In the genomic region with DNA sequence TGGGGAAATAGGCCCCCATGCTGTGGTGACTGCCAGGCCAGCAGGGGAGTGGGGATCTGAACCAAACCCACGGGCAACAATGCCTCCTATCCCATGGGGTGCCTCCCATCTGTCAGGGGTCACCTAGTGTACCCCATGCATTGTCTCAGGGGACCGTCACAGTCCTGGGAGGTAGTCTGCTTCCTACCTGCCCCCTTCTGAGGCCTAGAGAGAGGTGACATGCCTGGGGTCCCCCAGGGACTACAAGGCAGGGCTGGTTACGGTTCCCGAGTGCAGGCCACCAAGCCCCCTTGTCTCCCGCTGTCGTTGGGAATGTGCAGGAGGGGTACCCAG, we compare ENCODE assay signal across 19 cellular contexts. TPM values are rescaled to one million over a fixed set of nuclear protein-coding genes. Genes with fewer than 3 reads are reported as not detected.
A peak's percentile ranks its signal among the peaks of the same experiment; 100 is the strongest.
DNase-seq lines count a peak whose midpoint lies in the region; ATAC-seq, FAIRE-seq and TF ChIP-seq lines count a peak whose summit lies in the region.
"Had no signal": no experiment of that assay in that cellular context is flagged by ENCODE, and none has a peak within 500 bp of the region (broad histone marks: within the 10 kb centered on the region; RNA-seq: fewer than 3 reads in every experiment).

No MANE protein-coding gene starts in this region.

- H2AFZ ChIP-seq in endothelial cell of umbilical vein (ENCODE audit: low read depth, low read length) (no peak overlapping the region), PC-9 (no peak overlapping the region)

- H3K4me1 Mint-ChIP-seq in CD4-positive, CD25-positive, alpha-beta regulatory T cell = peaks cover 0 to 37% (median 10%) of the 10 kb centered on the region in 4 donors

- TF ChIP-seq POLR2A in endothelial cell of umbilical vein (IDR thresholded peaks at IDR 0.05; ENCODE audit: low read depth, low read length) = no peak

- DNase-seq in CD4-positive, CD25-positive, alpha-beta regulatory T cell = no peak
- DNase-seq in NT2/D1 (ENCODE audit: low read depth, low spot score) = no peak
- no peak for DNase-seq in endothelial cell of umbilical vein (ENCODE audit: low read depth, low spot score)
- peak; percentile 0 for DNase-seq in pons (ENCODE audit: low spot score)
- no peak for DNase-seq in PC-9
- no peak for DNase-seq in cerebellar nuclear complex (lab: John Stamatoyannopoulos, UW)
- DNase-seq in NCI-H226 = no peak
- DNase-seq: HCEC 1CT; kidney; NCI-H1417; NCI-H526 treated with DMSO at 0.1 percent for 48 hours; SIG-M5; stimulated activated CD4-positive, alpha-beta T cell treated with anti-CD3 and anti-CD28 coated beads, Interleukin-2, amount 100 ng/mL, for 24 hours; stimulated activated naive CD4-positive, alpha-beta T cell treated with Interleukin-2 at 50 U/mL for 16 hours had no signal

- POLR2A ChIA-PET in endothelial cell of umbilical vein (lab: Charles Lee) (no interaction called here), PC-9 (lab: Charles Lee; ENCODE audit: unreplicated experiment) (no interaction called here)

- ATAC-seq in CD4-positive, CD25-positive, alpha-beta regulatory T cell (ENCODE audit: low read depth in 2 of 2) = no peak
- ATAC-seq in SK-N-SH treated with all-trans-retinoic acid at 6 μM for 48 hours = no peak

- no peaks in the 10 kb centered on the region for H3K9me1 ChIP-seq in endothelial cell of umbilical vein (replicated peaks; ENCODE audit: control insufficient read depth, extremely low read depth, insufficient read depth, low read length)

- H3K4me1 ChIP-seq in CD4-positive, CD25-positive, alpha-beta regulatory T cell (ENCODE audit: control insufficient read depth, insufficient read depth, low read length, poor library complexity, severe bottlenecking) = peaks cover 21% of the 10 kb centered on the region
- H3K4me1 ChIP-seq in NT2/D1 (ENCODE audit: insufficient read depth, insufficient read length) = peaks cover 57% of the 10 kb centered on the region
- peaks cover 6% of the 10 kb centered on the region for H3K4me1 ChIP-seq in endothelial cell of umbilical vein (ENCODE audit: control insufficient read depth, extremely low read depth, insufficient read depth, low read length)
- H3K4me1 ChIP-seq in PC-9 (replicated peaks; ENCODE audit: insufficient read depth) = 0 out of 2 replicates have a peak, but pooled peaks cover 6% of the 10 kb centered on the region

- peak overlapping the region in 2 of 3 donors; percentile 38 to 42 for H3K27ac Mint-ChIP-seq in CD4-positive, CD25-positive, alpha-beta regulatory T cell

- H3K27me3 ChIP-seq in CD4-positive, CD25-positive, alpha-beta regulatory T cell (ENCODE audit: control insufficient read depth, insufficient read depth, low read length) = no peaks in the 10 kb centered on the region
- H3K27me3 ChIP-seq in NT2/D1 (ENCODE audit: insufficient read depth, insufficient read length) (no peaks in the 10 kb centered on the region), endothelial cell of umbilical vein (ENCODE audit: control insufficient read depth in 2 of 2, insufficient read depth in 2 of 2, low read length in 2 of 2) (no peaks in the 10 kb centered on the region), PC-9 (ENCODE audit: insufficient read depth, low read depth) (no peaks in the 10 kb centered on the region)

- no peaks in the 10 kb centered on the region for H3K9me3 Mint-ChIP-seq in CD4-positive, CD25-positive, alpha-beta regulatory T cell
- H3K9me3 Mint-ChIP-seq: central memory CD8-positive, alpha-beta T cell had no signal

- no peaks in the 10 kb centered on the region for H3K27me3 Mint-ChIP-seq in CD4-positive, CD25-positive, alpha-beta regulatory T cell
- H3K27me3 Mint-ChIP-seq: central memory CD8-positive, alpha-beta T cell had no signal

- CTCF ChIA-PET in endothelial cell of umbilical vein (lab: Charles Lee) = no interaction called here
- CTCF ChIA-PET in PC-9 (lab: Charles Lee) = no interaction called here

- dilution Hi-C loops in endothelial cell of umbilical vein (cut with MboI; ENCODE audit: extremely low pct_ligation_motif_present, low sequenced_read_pairs) = no loop called here

- TF ChIP-seq CTCF in endothelial cell of umbilical vein (IDR thresholded peaks at IDR 0.05; ENCODE audit: extremely low read depth in 1 of 2, insufficient read depth in 1 of 2, low read depth in 1 of 2, low read length in 2 of 2) = no peak
- no peak for TF ChIP-seq CTCF in PC-9 (conservative IDR thresholded peaks at IDR 0.05)

- H3K4me3 ChIP-seq in CD4-positive, CD25-positive, alpha-beta regulatory T cell (ENCODE audit: low read depth, low read length) = no peak overlapping the region
- H3K4me3 ChIP-seq in NT2/D1 (ENCODE audit: insufficient read length, low read depth) = no peak overlapping the region
- H3K4me3 ChIP-seq in endothelial cell of umbilical vein (replicated peaks in 1 of 3; ENCODE audit: insufficient read depth in 1 of 3, low read depth in 1 of 3, low read length in 3 of 3) = no peak overlapping the region
- H3K4me3 ChIP-seq in PC-9 = no peak overlapping the region

- H3K36me3 Mint-ChIP-seq in CD4-positive, CD25-positive, alpha-beta regulatory T cell = peaks cover 10% of the 10 kb centered on the region

- H3K4me2 ChIP-seq in endothelial cell of umbilical vein (ENCODE audit: insufficient read depth, low read length) (no peak overlapping the region), PC-9 (no peak overlapping the region)

- H3K4me3 Mint-ChIP-seq in CD4-positive, CD25-positive, alpha-beta regulatory T cell = no peak overlapping the region
- H3K4me3 Mint-ChIP-seq: central memory CD8-positive, alpha-beta T cell had no signal

- H3K27ac ChIP-seq in CD4-positive, CD25-positive, alpha-beta regulatory T cell (ENCODE audit: insufficient read depth, low read length, poor library complexity, severe bottlenecking) = no peak overlapping the region
- peak overlapping the region; percentile 0 for H3K27ac ChIP-seq in endothelial cell of umbilical vein (ENCODE audit: insufficient read depth, low read depth, low read length)
- H3K27ac ChIP-seq in PC-9 = no peak overlapping the region
- H3K27ac ChIP-seq: C4-2B, VCaP had no signal

- no peaks in the 10 kb centered on the region for H3K9me2 ChIP-seq in PC-9 (ENCODE audit: insufficient read depth)

- FAIRE-seq in endothelial cell of umbilical vein (lab: Jason Lieb, UNC) = no peak
- FAIRE-seq: HTR-8/SVneo, kidney had no signal

- H3K79me2 ChIP-seq in endothelial cell of umbilical vein (ENCODE audit: control insufficient read depth, insufficient read depth, low read length) = peaks cover 2% of the 10 kb centered on the region
- H3K79me2 ChIP-seq in PC-9 (ENCODE audit: low read depth) = peaks cover 58% of the 10 kb centered on the region

- H3K36me3 ChIP-seq in CD4-positive, CD25-positive, alpha-beta regulatory T cell (ENCODE audit: control insufficient read depth, insufficient read depth, low read length) = peaks cover 12% of the 10 kb centered on the region
- peaks cover 34% of the 10 kb centered on the region for H3K36me3 ChIP-seq in NT2/D1 (ENCODE audit: insufficient read depth, insufficient read length, low read length)
- peaks cover 0 to 7% of the 10 kb centered on the region in 2 experiments for H3K36me3 ChIP-seq in endothelial cell of umbilical vein (ENCODE audit: control insufficient read depth in 2 of 2, extremely low read depth in 1 of 2, insufficient read depth in 2 of 2, low read length in 2 of 2)
- H3K36me3 ChIP-seq in PC-9 (ENCODE audit: low read depth) = peaks cover 14% of the 10 kb centered on the region; the same call in 1 of the 2 replicates

- peaks cover 13% of the 10 kb centered on the region for H3F3A ChIP-seq in PC-9 (ENCODE audit: insufficient read depth, low read depth)

- BruUV-seq in endothelial cell of umbilical vein (replicated peaks; lab: Mats Ljungman, UMichigan) (no TSS peak), PC-9 (replicated peaks; lab: Mats Ljungman, UMichigan) (no TSS peak)

- H3K9ac ChIP-seq in NT2/D1 (ENCODE audit: insufficient read length, low read depth) (peak overlapping the region; percentile 72), endothelial cell of umbilical vein (replicated peaks; ENCODE audit: extremely low read depth, insufficient read depth, low read length) (no peak overlapping the region)

- H4K20me1 ChIP-seq in endothelial cell of umbilical vein (replicated peaks; ENCODE audit: control insufficient read depth, extremely low read depth, insufficient read depth, low read length) (no peaks in the 10 kb centered on the region), PC-9 (ENCODE audit: insufficient read depth) (peaks cover 37% of the 10 kb centered on the region)

- intact Hi-C loops in endothelial cell of umbilical vein (cut with micrococcal nuclease) (no loop called here), PC-9 (cut with micrococcal nuclease; ENCODE audit: unreplicated experiment) (no loop called here)

- H3K9me3 ChIP-seq in CD4-positive, CD25-positive, alpha-beta regulatory T cell (ENCODE audit: control insufficient read depth in 2 of 2, low read length in 2 of 2) = no peaks in the 10 kb centered on the region
- H3K9me3 ChIP-seq in NT2/D1 (ENCODE audit: insufficient read depth, low read length) (no peaks in the 10 kb centered on the region), endothelial cell of umbilical vein (replicated peaks; ENCODE audit: control insufficient read depth, insufficient read depth, low read length) (no peaks in the 10 kb centered on the region), PC-9 (ENCODE audit: insufficient read depth, low read depth) (no peaks in the 10 kb centered on the region)

RNA-seq across cellular contexts. Expression of a gene that starts 11.1 kb away (rescaled TPM):
- total RNA-seq in CD4-positive, CD25-positive, alpha-beta regulatory T cell = 51.4 TPM
- 100 to 1,000 TPM; 196 to 238 (median 218) TPM for polyA plus RNA-seq in CD4-positive, CD25-positive, alpha-beta regulatory T cell
- total RNA-seq in endothelial cell of umbilical vein (170 and 177 TPM in 2 replicates), PC-9 (2021) (192 and 248 TPM in 2 replicates)
- 655 and 916 TPM in 2 replicates for polyA plus RNA-seq in endothelial cell of umbilical vein
- polyA plus RNA-seq in endothelial cell of umbilical vein (2011; cell fraction: cytosol; rRNA removed) = 304 and 482 TPM in 2 replicates
- polyA plus RNA-seq in endothelial cell of umbilical vein (2011; cell fraction: nucleus; rRNA removed) = 91.3 and 158 TPM in 2 replicates
- 112 and 205 TPM in 2 replicates for polyA plus RNA-seq in endothelial cell of umbilical vein (2012)
- polyA minus RNA-seq in endothelial cell of umbilical vein = 73.0 and 77.9 TPM in 2 replicates
- 132 TPM for polyA minus RNA-seq in endothelial cell of umbilical vein (2011; cell fraction: cytosol; rRNA and poly(A)+ RNA removed)
- polyA minus RNA-seq in endothelial cell of umbilical vein (2011; cell fraction: nucleus; rRNA and poly(A)+ RNA removed) = 10.6 and 25.2 TPM in 2 replicates

RNA-seq across cellular contexts. Expression of a gene that starts 22.1 kb away (rescaled TPM):
- 0.25 TPM for total RNA-seq in CD4-positive, CD25-positive, alpha-beta regulatory T cell
- polyA plus RNA-seq in CD4-positive, CD25-positive, alpha-beta regulatory T cell = not detected
- total RNA-seq in endothelial cell of umbilical vein = not detected in 2 replicates
- polyA plus RNA-seq in endothelial cell of umbilical vein = 0.07 TPM in 1 of 2 replicates, not detected in the other
- not detected in 2 replicates for polyA plus RNA-seq in endothelial cell of umbilical vein (2011; cell fraction: cytosol; rRNA removed)
- 0.07 TPM in 1 of 2 replicates, not detected in the other for polyA plus RNA-seq in endothelial cell of umbilical vein (2011; cell fraction: nucleus; rRNA removed)
- polyA plus RNA-seq in endothelial cell of umbilical vein (2012) = not detected in 2 replicates
- polyA minus RNA-seq in endothelial cell of umbilical vein = not detected in 2 replicates
- not detected for polyA minus RNA-seq in endothelial cell of umbilical vein (2011; cell fraction: cytosol; rRNA and poly(A)+ RNA removed)
- polyA minus RNA-seq in endothelial cell of umbilical vein (2011; cell fraction: nucleus; rRNA and poly(A)+ RNA removed) = not detected in 2 replicates
- not detected in 2 replicates for total RNA-seq in PC-9 (2021)

RNA-seq across cellular contexts. Expression of a gene that starts 31.3 kb away (rescaled TPM):
- total RNA-seq in CD4-positive, CD25-positive, alpha-beta regulatory T cell = 159 TPM
- 100 to 1,000 TPM; 304 to 351 (median 335) TPM for polyA plus RNA-seq in CD4-positive, CD25-positive, alpha-beta regulatory T cell
- total RNA-seq in endothelial cell of umbilical vein (109 and 110 TPM in 2 replicates), PC-9 (2021) (212 and 294 TPM in 2 replicates)
- 193 and 231 TPM in 2 replicates for polyA plus RNA-seq in endothelial cell of umbilical vein
- 84.4 and 92.2 TPM in 2 replicates for polyA plus RNA-seq in endothelial cell of umbilical vein (2011; cell fraction: cytosol; rRNA removed)
- 86.2 and 88.0 TPM in 2 replicates for polyA plus RNA-seq in endothelial cell of umbilical vein (2011; cell fraction: nucleus; rRNA removed)
- polyA plus RNA-seq in endothelial cell of umbilical vein (2012) = 75.8 and 79.0 TPM in 2 replicates
- 99.0 and 116 TPM in 2 replicates for polyA minus RNA-seq in endothelial cell of umbilical vein
- 376 TPM for polyA minus RNA-seq in endothelial cell of umbilical vein (2011; cell fraction: cytosol; rRNA and poly(A)+ RNA removed)
- 30.6 and 38.0 TPM in 2 replicates for polyA minus RNA-seq in endothelial cell of umbilical vein (2011; cell fraction: nucleus; rRNA and poly(A)+ RNA removed)

RNA-seq across cellular contexts. Expression of a gene that starts 42.5 kb away (rescaled TPM):
- 754 TPM for total RNA-seq in CD4-positive, CD25-positive, alpha-beta regulatory T cell
- polyA plus RNA-seq in CD4-positive, CD25-positive, alpha-beta regulatory T cell = 100 to 1,000 TPM; 302 to 349 (median 332) TPM
- total RNA-seq in endothelial cell of umbilical vein (55.8 and 58.6 TPM in 2 replicates), PC-9 (2021) (159 and 199 TPM in 2 replicates)
- 49.4 and 59.8 TPM in 2 replicates for polyA plus RNA-seq in endothelial cell of umbilical vein
- 53.9 and 57.8 TPM in 2 replicates for polyA plus RNA-seq in endothelial cell of umbilical vein (2011; cell fraction: cytosol; rRNA removed)
- polyA plus RNA-seq in endothelial cell of umbilical vein (2011; cell fraction: nucleus; rRNA removed) = 29.2 and 33.8 TPM in 2 replicates
- polyA plus RNA-seq in endothelial cell of umbilical vein (2012) = 54.7 and 65.1 TPM in 2 replicates
- 44.9 and 48.7 TPM in 2 replicates for polyA minus RNA-seq in endothelial cell of umbilical vein
- 45.8 TPM for polyA minus RNA-seq in endothelial cell of umbilical vein (2011; cell fraction: cytosol; rRNA and poly(A)+ RNA removed)
- 14.2 and 15.0 TPM in 2 replicates for polyA minus RNA-seq in endothelial cell of umbilical vein (2011; cell fraction: nucleus; rRNA and poly(A)+ RNA removed)
